1 cellular context compared by ENCODE assay signal in the genomic region with DNA sequence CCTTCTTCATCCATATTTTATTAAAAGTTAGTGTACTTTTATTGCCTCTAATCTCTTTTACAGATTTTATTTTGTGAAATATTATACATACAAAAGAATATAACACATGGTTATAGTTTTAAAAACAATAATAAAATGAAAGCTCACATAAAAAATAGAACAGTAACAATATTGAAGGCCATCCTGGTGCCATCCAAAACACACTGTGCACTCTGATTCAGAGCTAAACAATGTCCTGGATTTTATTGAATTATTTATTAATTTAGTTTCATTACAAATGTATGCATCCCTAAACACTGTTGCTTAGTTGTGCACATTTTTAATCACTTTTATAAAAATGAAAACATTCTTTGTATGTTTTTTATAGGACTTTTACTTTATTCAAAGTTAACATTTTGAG.
TF ChIP-seq lines count a peak whose summit lies in the region.

No MANE protein-coding gene starts in this region.

TF ChIP-seq in HepG2, 621 proteins besides CTCF, POLR2A, EP300 and RAD21:
- TF ChIP-seq, protein P1, sequence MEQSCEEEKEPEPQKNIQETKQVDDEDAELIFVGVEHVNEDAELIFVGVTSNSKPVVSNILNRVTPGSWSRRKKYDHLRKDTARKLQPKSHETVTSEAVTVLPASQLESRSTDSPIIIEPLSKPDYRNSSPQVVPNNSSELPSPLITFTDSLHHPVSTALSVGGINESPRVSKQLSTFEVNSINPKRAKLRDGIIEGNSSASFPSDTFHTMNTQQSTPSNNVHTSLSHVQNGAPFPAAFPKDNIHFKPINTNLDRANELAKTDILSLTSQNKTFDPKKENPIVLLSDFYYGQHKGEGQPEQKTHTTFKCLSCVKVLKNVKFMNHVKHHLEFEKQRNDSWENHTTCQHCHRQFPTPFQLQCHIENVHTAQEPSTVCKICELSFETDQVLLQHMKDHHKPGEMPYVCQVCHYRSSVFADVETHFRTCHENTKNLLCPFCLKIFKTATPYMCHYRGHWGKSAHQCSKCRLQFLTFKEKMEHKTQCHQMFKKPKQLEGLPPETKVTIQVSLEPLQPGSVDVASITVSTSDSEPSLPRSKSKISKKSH (CRISPR knock-in tag; IDR thresholded peaks at IDR 0.05; ENCODE audit: borderline replicate concordance): no peak
- TF ChIP-seq ZC3H13 (CRISPR knock-in tag; IDR thresholded peaks at IDR 0.05) (no peak), XRCC5 (optimal IDR thresholded peaks at IDR 0.05; ENCODE audit: low read length) (no peak), JUND (CRISPR knock-in tag; IDR thresholded peaks at IDR 0.05) (no peak), KDM4B (CRISPR knock-in tag; IDR thresholded peaks at IDR 0.05) (no peak), ZNF382 (CRISPR knock-in tag; IDR thresholded peaks at IDR 0.05; ENCODE audit: borderline replicate concordance) (no peak), MEIS2 (CRISPR knock-in tag; IDR thresholded peaks at IDR 0.05) (no peak), ZFYVE20 (CRISPR knock-in tag; IDR thresholded peaks at IDR 0.05; ENCODE audit: borderline replicate concordance, low read depth) (no peak), HOXA3 (CRISPR knock-in tag; IDR thresholded peaks at IDR 0.05) (no peak), CREB1 (IDR thresholded peaks at IDR 0.05) (no peak), CREB1 (CRISPR knock-in tag; IDR thresholded peaks at IDR 0.05) (no peak), GPN1 (CRISPR knock-in tag; IDR thresholded peaks at IDR 0.05; ENCODE audit: borderline replicate concordance) (no peak), ZNF878 (CRISPR knock-in tag; IDR thresholded peaks at IDR 0.05) (no peak), THYN1 (CRISPR knock-in tag; IDR thresholded peaks at IDR 0.05; ENCODE audit: borderline replicate concordance, low read depth) (no peak), MTA3 (CRISPR knock-in tag; IDR thresholded peaks at IDR 0.05) (no peak)
- TF ChIP-seq, protein P2, sequence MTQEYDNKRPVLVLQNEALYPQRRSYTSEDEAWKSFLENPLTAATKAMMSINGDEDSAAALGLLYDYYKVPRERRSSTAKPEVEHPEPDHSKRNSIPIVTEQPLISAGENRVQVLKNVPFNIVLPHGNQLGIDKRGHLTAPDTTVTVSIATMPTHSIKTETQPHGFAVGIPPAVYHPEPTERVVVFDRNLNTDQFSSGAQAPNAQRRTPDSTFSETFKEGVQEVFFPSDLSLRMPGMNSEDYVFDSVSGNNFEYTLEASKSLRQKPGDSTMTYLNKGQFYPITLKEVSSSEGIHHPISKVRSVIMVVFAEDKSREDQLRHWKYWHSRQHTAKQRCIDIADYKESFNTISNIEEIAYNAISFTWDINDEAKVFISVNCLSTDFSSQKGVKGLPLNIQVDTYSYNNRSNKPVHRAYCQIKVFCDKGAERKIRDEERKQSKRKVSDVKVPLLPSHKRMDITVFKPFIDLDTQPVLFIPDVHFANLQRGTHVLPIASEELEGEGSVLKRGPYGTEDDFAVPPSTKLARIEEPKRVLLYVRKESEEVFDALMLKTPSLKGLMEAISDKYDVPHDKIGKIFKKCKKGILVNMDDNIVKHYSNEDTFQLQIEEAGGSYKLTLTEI (CRISPR knock-in tag; conservative IDR thresholded peaks at IDR 0.05): no peak
- TF ChIP-seq, protein P3, sequence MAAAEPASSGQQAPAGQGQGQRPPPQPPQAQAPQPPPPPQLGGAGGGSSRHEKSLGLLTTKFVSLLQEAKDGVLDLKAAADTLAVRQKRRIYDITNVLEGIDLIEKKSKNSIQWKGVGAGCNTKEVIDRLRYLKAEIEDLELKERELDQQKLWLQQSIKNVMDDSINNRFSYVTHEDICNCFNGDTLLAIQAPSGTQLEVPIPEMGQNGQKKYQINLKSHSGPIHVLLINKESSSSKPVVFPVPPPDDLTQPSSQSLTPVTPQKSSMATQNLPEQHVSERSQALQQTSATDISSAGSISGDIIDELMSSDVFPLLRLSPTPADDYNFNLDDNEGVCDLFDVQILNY (CRISPR knock-in tag; conservative IDR thresholded peaks at IDR 0.05): no peak
